In genomic region chr10:93030409-93030808, GRCh38 we compare ENCODE assay signal across 12 cellular contexts. TPM values are rescaled to one million over a fixed set of nuclear protein-coding genes. Genes with fewer than 3 reads are reported as not detected.
DNase-seq lines count a peak whose midpoint lies in the region; TF ChIP-seq lines count a peak whose summit lies in the region.
"Had no signal": no experiment of that assay in that cellular context is flagged by ENCODE, and none has a peak within 500 bp of the region (broad histone marks: within the 10 kb centered on the region; RNA-seq: fewer than 3 reads in every experiment).

No MANE protein-coding gene starts in this region.

- TF ChIP-seq CTCF in endodermal cell (conservative IDR thresholded peaks at IDR 0.05) (no peak), progenitor cell of endocrine pancreas (IDR thresholded peaks at IDR 0.05; ENCODE audit: unreplicated experiment) (no peak)

- H3K27me3 ChIP-seq in endodermal cell (ENCODE audit: control insufficient read depth, insufficient read depth, low read length, poor library complexity, severe bottlenecking), result no peaks in the 10 kb centered on the region

- H3K36me3 Mint-ChIP-seq in endodermal cell (ENCODE audit: low read depth) (peaks cover 17% of the 10 kb centered on the region), progenitor cell of endocrine pancreas (ENCODE audit: insufficient read depth) (peaks cover 16% of the 10 kb centered on the region)

- no peak overlapping the region for H3K9ac ChIP-seq in endodermal cell (ENCODE audit: extremely low read depth, low read length, poor library complexity, severe bottlenecking)

- H3K4me1 Mint-ChIP-seq in endodermal cell (peaks cover 34% of the 10 kb centered on the region), progenitor cell of endocrine pancreas (ENCODE audit: low read depth) (peaks cover 35% of the 10 kb centered on the region)

- peaks cover 14% of the 10 kb centered on the region for H3K9me3 ChIP-seq in endodermal cell (ENCODE audit: control insufficient read depth, low read length)

- H3K27ac Mint-ChIP-seq in endodermal cell (peak overlapping the region; percentile 69), progenitor cell of endocrine pancreas (no peak overlapping the region)

- no peak overlapping the region for H3K4me3 ChIP-seq in endodermal cell (ENCODE audit: low read length)

- H3K4me1 ChIP-seq in endodermal cell (ENCODE audit: control insufficient read depth, insufficient read depth, low read length), result peaks cover 5% of the 10 kb centered on the region

- no peak overlapping the region for H3K4me3 Mint-ChIP-seq in endodermal cell
- no peak overlapping the region for H3K4me3 Mint-ChIP-seq in progenitor cell of endocrine pancreas (ENCODE audit: low read depth)
- H3K4me3 Mint-ChIP-seq: neural crest cell had no signal

- DNase-seq in Daoy (ENCODE audit: low read depth) (peak; percentile 29), NCI-H460 (ENCODE audit: extremely low read depth, low read depth) (peak; percentile 13), endodermal cell (no peak), non-pigmented ciliary epithelial cell (ENCODE audit: low read depth) (peak; percentile 61), progenitor cell of endocrine pancreas (ENCODE audit: low spot score, unreplicated experiment) (no peak), NCI-H1092 treated with DMSO at 0.1 percent for 48 hours (lab: John Stamatoyannopoulos, UW) (no peak), UCSD-AML1 (lab: John Stamatoyannopoulos, UW; ENCODE audit: unreplicated experiment) (no peak), NCI-H748 (lab: John Stamatoyannopoulos, UW; ENCODE audit: unreplicated experiment) (no peak)
- DNase-seq: activated T-cell treated with anti-CD3 and anti-CD28 coated beads, Interleukin-2, amount 50 U/mL, for 1 hour; NCI-H1048; substantia nigra had no signal

- H3K27me3 Mint-ChIP-seq in endodermal cell (ENCODE audit: insufficient read depth) (no peaks in the 10 kb centered on the region), progenitor cell of endocrine pancreas (no peaks in the 10 kb centered on the region)

- H3K36me3 ChIP-seq in endodermal cell (ENCODE audit: control insufficient read depth, insufficient read depth, low read length), result peaks cover 9% of the 10 kb centered on the region

- no peak overlapping the region for H3K27ac ChIP-seq in endodermal cell (ENCODE audit: low read depth, low read length)

- H3K9me3 Mint-ChIP-seq in endodermal cell, result peaks cover 8% of the 10 kb centered on the region
- peaks cover 12% of the 10 kb centered on the region for H3K9me3 Mint-ChIP-seq in progenitor cell of endocrine pancreas (ENCODE audit: low read depth)

RNA-seq across cellular contexts. Expression of gene CYP26C1, which starts 30.2 kb away (rescaled TPM):
- total RNA-seq in Daoy (2014; rRNA removed; shearing (Covaris generic)), result 0.11 TPM in 1 of 2 replicates, not detected in the other
- 0.10 and 0.23 TPM in 2 replicates for total RNA-seq in NCI-H460 (2014; rRNA removed; shearing (Covaris generic))
- polyA plus RNA-seq in NCI-H460 (2014; cell fraction: nucleus; rRNA removed), result not detected in 2 replicates
- total RNA-seq in endodermal cell (under 1 TPM; 0.35 to 0.44 TPM), progenitor cell of endocrine pancreas (0.26 and 0.29 TPM in 2 replicates)
- 57.5 TPM for polyA plus RNA-seq in endodermal cell (2013, experiment 1 of 2)
- 36.3 TPM for polyA plus RNA-seq in endodermal cell (2013, experiment 2 of 2)

RNA-seq across cellular contexts. Expression of gene CYP26A1, which starts 43.3 kb away (rescaled TPM):
- total RNA-seq in Daoy (2014; rRNA removed; shearing (Covaris generic)), result 0.15 and 0.17 TPM in 2 replicates
- total RNA-seq in NCI-H460 (2014; rRNA removed; shearing (Covaris generic)), result not detected in 2 replicates
- polyA plus RNA-seq in NCI-H460 (2014; cell fraction: nucleus; rRNA removed), result 0.08 TPM in 1 of 2 replicates, not detected in the other
- total RNA-seq in endodermal cell (100 to 1,000 TPM; 800 to 857 TPM), progenitor cell of endocrine pancreas (1.8 and 3.4 TPM in 2 replicates)
- 184 TPM for polyA plus RNA-seq in endodermal cell (2013, experiment 1 of 2)
- 223 TPM for polyA plus RNA-seq in endodermal cell (2013, experiment 2 of 2)

Comparison
In these comparisons a context has a peak if more than half of its experiments do, and no peak if none do; other contexts are left out.
1. DNase-seq: peak in Daoy (single experiment), NCI-H460 (single experiment) and non-pigmented ciliary epithelial cell (single experiment); none in endodermal cell (single experiment), progenitor cell of endocrine pancreas (single experiment), NCI-H1092 treated with DMSO at 0.1 percent for 48 hours (single experiment), UCSD-AML1 (single experiment) and NCI-H748 (single experiment).
2. RNA of gene CYP26A1, which starts 43.3 kb away (total RNA-seq): 800 to 857 TPM in endodermal cell; 1.8 to 3.4 TPM in progenitor cell of endocrine pancreas, 0.15 to 0.17 TPM in Daoy and not detected in NCI-H460; every median in the first group is over 100 times any median in the second.